Comparison of ENCODE assay signal across 11 cellular contexts in genomic region chr18:79458917-79459803, GRCh38.
DNase-seq lines count a peak whose midpoint lies in the region; ATAC-seq and TF ChIP-seq lines count a peak whose summit lies in the region.
"Had no signal": no experiment of that assay in that cellular context is flagged by ENCODE, and none has a peak within 500 bp of the region (broad histone marks: within the 10 kb centered on the region; RNA-seq: fewer than 3 reads in every experiment).

No MANE protein-coding gene starts in this region.

- no peaks in the 10 kb centered on the region for H3K9me3 ChIP-seq in mesodermal cell (ENCODE audit: control insufficient read depth, low read length)
- H3K9me3 ChIP-seq in thyroid gland, result no peaks in the 10 kb centered on the region

- H3K36me3 ChIP-seq in mesodermal cell (ENCODE audit: control insufficient read depth, insufficient read depth, low read length), result peaks cover 74% of the 10 kb centered on the region
- H3K36me3 ChIP-seq in thyroid gland, result no peaks in the 10 kb centered on the region

- H3K36me3 Mint-ChIP-seq in activated T-cell treated with anti-CD3 and anti-CD28 coated beads, Interleukin-2, amount 50 U/mL, for 72 hours (ENCODE audit: insufficient read depth in 2 of 2), result peaks cover 3 to 11% of the 10 kb centered on the region in 2 donors
- peaks cover 19% of the 10 kb centered on the region for H3K36me3 Mint-ChIP-seq in activated T-cell treated with anti-CD3 and anti-CD28 coated beads, Interleukin-2, amount 50 U/mL, for 4 hours (ENCODE audit: insufficient read depth)

- H3K4me1 Mint-ChIP-seq in activated T-cell treated with anti-CD3 and anti-CD28 coated beads, Interleukin-2, amount 50 U/mL, for 72 hours (ENCODE audit: low read depth), result peaks cover 6% of the 10 kb centered on the region
- H3K4me1 Mint-ChIP-seq in activated T-cell treated with anti-CD3 and anti-CD28 coated beads, Interleukin-2, amount 50 U/mL, for 4 hours (ENCODE audit: low read depth), result peaks cover 5% of the 10 kb centered on the region

- no peak for TF ChIP-seq CTCF in thyroid gland (IDR thresholded peaks at IDR 0.05)

- peak overlapping the region; percentile 26 for H3K27ac ChIP-seq in caudate nucleus (ENCODE audit: low read depth, low read length)
- peak overlapping the region; percentile 97 for H3K27ac ChIP-seq in mesodermal cell (ENCODE audit: low read depth, low read length, severe bottlenecking)
- H3K27ac ChIP-seq in thyroid gland, result peak overlapping the region; percentile 21 to 46 (median 43)

- H3K4me1 ChIP-seq in mesodermal cell (ENCODE audit: control insufficient read depth, insufficient read depth, low read length, poor library complexity, severe bottlenecking), result peaks cover 31% of the 10 kb centered on the region
- H3K4me1 ChIP-seq in thyroid gland, result peaks cover 0 to 23% of the 10 kb centered on the region in 2 donors

- no peaks in the 10 kb centered on the region for H3K27me3 Mint-ChIP-seq in activated T-cell treated with anti-CD3 and anti-CD28 coated beads, Interleukin-2, amount 50 U/mL, for 72 hours (ENCODE audit: low read depth)
- H3K27me3 Mint-ChIP-seq in activated T-cell treated with anti-CD3 and anti-CD28 coated beads, Interleukin-2, amount 50 U/mL, for 4 hours (ENCODE audit: low read depth), result no peaks in the 10 kb centered on the region

- 92 to 94% methylated on average over 36 to 40 of the region's 40 CpGs for WGBS in mesodermal cell (ENCODE audit: insufficient coverage in 2 of 2), 2 experiments
- WGBS in thyroid gland, 2 donors, result 64 to 83% methylated on average over 4 to 18 of the region's 40 CpGs

- H3K27ac Mint-ChIP-seq in activated T-cell treated with anti-CD3 and anti-CD28 coated beads, Interleukin-2, amount 50 U/mL, for 72 hours, result peak overlapping the region; percentile 47

- no peak for DNase-seq in activated T-cell treated with anti-CD3 and anti-CD28 coated beads, Interleukin-2, amount 50 U/mL, for 72 hours
- DNase-seq in activated T-cell treated with anti-CD3 and anti-CD28 coated beads, Interleukin-2, amount 50 U/mL, for 4 hours, result no peak
- DNase-seq in caudate nucleus (lab: John Stamatoyannopoulos, UW), result no peak
- DNase-seq in thyroid gland, result no peak
- no peak for DNase-seq in cerebellum (ENCODE audit: low spot score)
- DNase-seq in cortex of kidney (lab: John Stamatoyannopoulos, UW), result no peak
- DNase-seq: activated CD4-positive, CD25-positive, alpha-beta regulatory T cell; stimulated activated CD4-positive, alpha-beta T cell treated with anti-CD3 and anti-CD28 coated beads, Interleukin-4, amount 100 ng/mL, for 1 hour had no signal

- no peaks in the 10 kb centered on the region for H3K9me3 Mint-ChIP-seq in activated T-cell treated with anti-CD3 and anti-CD28 coated beads, Interleukin-2, amount 50 U/mL, for 72 hours
- no peaks in the 10 kb centered on the region for H3K9me3 Mint-ChIP-seq in activated T-cell treated with anti-CD3 and anti-CD28 coated beads, Interleukin-2, amount 50 U/mL, for 4 hours

- H3K4me3 ChIP-seq in mesodermal cell (ENCODE audit: extremely low read depth, insufficient read depth, low read length, poor library complexity, severe bottlenecking) (no peak overlapping the region), thyroid gland (replicated peaks in 1 of 3) (no peak overlapping the region)
- H3K4me3 ChIP-seq: K562 had no signal

- intact Hi-C loops in thyroid gland (cut with DNase I), result no loop called here

- H3K4me3 Mint-ChIP-seq in activated T-cell treated with anti-CD3 and anti-CD28 coated beads, Interleukin-2, amount 50 U/mL, for 72 hours, result no peak overlapping the region
- no peak overlapping the region for H3K4me3 Mint-ChIP-seq in activated T-cell treated with anti-CD3 and anti-CD28 coated beads, Interleukin-2, amount 50 U/mL, for 4 hours

- no peaks in the 10 kb centered on the region for H3K27me3 ChIP-seq in thyroid gland

- no peak for TF ChIP-seq POLR2A in thyroid gland (IDR thresholded peaks at IDR 0.05)

- ATAC-seq in activated T-cell treated with anti-CD3 and anti-CD28 coated beads, Interleukin-2, amount 50 U/mL, for 72 hours (replicated peaks in 1 of 2), result no peak
- ATAC-seq in activated T-cell treated with anti-CD3 and anti-CD28 coated beads, Interleukin-2, amount 50 U/mL, for 4 hours, result no peak
- ATAC-seq in GM21367 (IDR thresholded peaks at IDR 0.05; ENCODE audit: unreplicated experiment), result no peak
- ATAC-seq: K562 had no signal

Comparison
In these comparisons a context has a peak if more than half of its experiments do, and no peak if none do; other contexts are left out.
1. H3K27ac ChIP-seq: peak in every context shown above with its lines; median percentile 97 in mesodermal cell; 43 in thyroid gland; 26 in caudate nucleus.